8 cellular contexts compared by ENCODE assay signal in genomic region chr7:26200444-26201260, GRCh38. TPM values are rescaled to one million over a fixed set of nuclear protein-coding genes. Genes with fewer than 3 reads are reported as not detected.
A peak's percentile ranks its signal among the peaks of the same experiment; 100 is the strongest.
DNase-seq lines count a peak whose midpoint lies in the region; ATAC-seq and TF ChIP-seq lines count a peak whose summit lies in the region.

TSS of gene HNRNPA2B1 (minus strand) at chr7:26200746. CDS start at chr7:26200577, 169 bp downstream.

- no peaks in the 10 kb centered on the region for H3K9me3 ChIP-seq in left lung

- intact Hi-C loops in left lung (cut with DNase I): no loop called here

- ATAC-seq in GM19397 (IDR thresholded peaks at IDR 0.05; ENCODE audit: unreplicated experiment) (peak; percentile 58), HG03571 (IDR thresholded peaks at IDR 0.05; ENCODE audit: unreplicated experiment) (peak; percentile 54), left lung (peak; percentile 80)

- TF ChIP-seq CTCF in C4-2B (conservative IDR thresholded peaks at IDR 0.05) (no peak), left lung (IDR thresholded peaks at IDR 0.05) (peak in 1 of 2 donors; percentile 41)

- H3K27me3 ChIP-seq in left lung: no peaks in the 10 kb centered on the region

- peaks cover 38 to 52% of the 10 kb centered on the region in 2 donors for H3K4me1 ChIP-seq in left lung

- H3K36me3 ChIP-seq in left lung: peaks cover 0 to 18% of the 10 kb centered on the region in 2 donors

- H3K4me3 ChIP-seq in left lung: peak within 1 kb of the TSS; percentile 93

- H3K27ac ChIP-seq in C4-2B: peak within 1 kb of the TSS; percentile 100
- peak within 1 kb of the TSS; percentile 98 to 100 for H3K27ac ChIP-seq in left lung

- DNase-seq in NCI-H82 (lab: John Stamatoyannopoulos, UW): peak; percentile 99
- peak; percentile 97 for DNase-seq in activated CD4-positive, alpha-beta T cell treated with anti-CD3 and anti-CD28 coated beads, Interleukin-2, amount 50 U/mL, for 48 hours
- DNase-seq in dermis blood vessel endothelial cell: peak; percentile 98
- peak; percentile 97 to 98 for DNase-seq in left lung
- peak; percentile 96 to 99 for DNase-seq in stimulated activated CD4-positive, alpha-beta T cell treated with anti-CD3 and anti-CD28 coated beads, Interleukin-2, amount 100 ng/mL, for 48 hours

RNA-seq across cellular contexts. Expression of gene HNRNPA2B1, which starts in this region (rescaled TPM):
- total RNA-seq in dermis blood vessel endothelial cell: 105 and 187 TPM in 2 replicates
- 100 to 1,000 TPM; 338 to 456 TPM for total RNA-seq in left lung

Comparison
In these comparisons a context has a peak if more than half of its experiments do, and no peak if none do; other contexts are left out.
1. Peak in every context shown above with its lines: DNase-seq, ATAC-seq, H3K4me3 ChIP-seq and H3K27ac ChIP-seq.